In the genomic region with DNA sequence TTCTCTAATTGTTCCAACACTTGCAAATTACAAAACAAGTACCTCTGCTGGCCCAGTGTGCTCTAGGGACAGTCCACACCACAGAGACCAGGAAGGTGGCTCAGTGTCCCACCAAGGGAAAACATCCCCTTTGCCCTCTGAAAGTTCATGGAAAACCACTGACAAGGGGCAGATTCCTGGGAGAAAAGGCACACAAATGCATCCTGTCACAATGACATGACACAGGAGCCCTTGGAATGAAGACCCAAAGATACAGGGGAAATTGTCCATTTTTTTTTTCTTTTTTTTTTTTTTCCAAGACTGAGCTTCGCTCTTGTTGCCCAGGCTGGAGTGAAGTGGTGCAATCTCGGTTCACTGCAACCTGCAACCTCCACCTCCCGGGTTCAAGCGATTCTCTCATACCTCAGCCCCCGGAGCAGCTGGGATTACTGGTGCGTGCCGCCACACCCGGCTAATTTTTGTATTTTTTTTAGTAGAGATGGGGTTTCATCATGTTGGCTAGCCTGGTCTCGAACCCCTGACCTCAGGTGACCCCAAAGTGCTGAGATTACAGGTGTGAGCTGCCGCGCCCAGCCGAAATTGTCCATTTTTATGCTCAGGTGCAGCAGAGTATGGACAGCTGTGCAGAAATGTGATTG, we compare ENCODE assay signal across 1 cellular context.
TF ChIP-seq lines count a peak whose summit lies in the region.

No MANE protein-coding gene starts in this region.

TF ChIP-seq in GM23338, 12 proteins besides CTCF, POLR2A, EP300 and RAD21 (continued from another document):
- TF ChIP-seq, protein P1, sequence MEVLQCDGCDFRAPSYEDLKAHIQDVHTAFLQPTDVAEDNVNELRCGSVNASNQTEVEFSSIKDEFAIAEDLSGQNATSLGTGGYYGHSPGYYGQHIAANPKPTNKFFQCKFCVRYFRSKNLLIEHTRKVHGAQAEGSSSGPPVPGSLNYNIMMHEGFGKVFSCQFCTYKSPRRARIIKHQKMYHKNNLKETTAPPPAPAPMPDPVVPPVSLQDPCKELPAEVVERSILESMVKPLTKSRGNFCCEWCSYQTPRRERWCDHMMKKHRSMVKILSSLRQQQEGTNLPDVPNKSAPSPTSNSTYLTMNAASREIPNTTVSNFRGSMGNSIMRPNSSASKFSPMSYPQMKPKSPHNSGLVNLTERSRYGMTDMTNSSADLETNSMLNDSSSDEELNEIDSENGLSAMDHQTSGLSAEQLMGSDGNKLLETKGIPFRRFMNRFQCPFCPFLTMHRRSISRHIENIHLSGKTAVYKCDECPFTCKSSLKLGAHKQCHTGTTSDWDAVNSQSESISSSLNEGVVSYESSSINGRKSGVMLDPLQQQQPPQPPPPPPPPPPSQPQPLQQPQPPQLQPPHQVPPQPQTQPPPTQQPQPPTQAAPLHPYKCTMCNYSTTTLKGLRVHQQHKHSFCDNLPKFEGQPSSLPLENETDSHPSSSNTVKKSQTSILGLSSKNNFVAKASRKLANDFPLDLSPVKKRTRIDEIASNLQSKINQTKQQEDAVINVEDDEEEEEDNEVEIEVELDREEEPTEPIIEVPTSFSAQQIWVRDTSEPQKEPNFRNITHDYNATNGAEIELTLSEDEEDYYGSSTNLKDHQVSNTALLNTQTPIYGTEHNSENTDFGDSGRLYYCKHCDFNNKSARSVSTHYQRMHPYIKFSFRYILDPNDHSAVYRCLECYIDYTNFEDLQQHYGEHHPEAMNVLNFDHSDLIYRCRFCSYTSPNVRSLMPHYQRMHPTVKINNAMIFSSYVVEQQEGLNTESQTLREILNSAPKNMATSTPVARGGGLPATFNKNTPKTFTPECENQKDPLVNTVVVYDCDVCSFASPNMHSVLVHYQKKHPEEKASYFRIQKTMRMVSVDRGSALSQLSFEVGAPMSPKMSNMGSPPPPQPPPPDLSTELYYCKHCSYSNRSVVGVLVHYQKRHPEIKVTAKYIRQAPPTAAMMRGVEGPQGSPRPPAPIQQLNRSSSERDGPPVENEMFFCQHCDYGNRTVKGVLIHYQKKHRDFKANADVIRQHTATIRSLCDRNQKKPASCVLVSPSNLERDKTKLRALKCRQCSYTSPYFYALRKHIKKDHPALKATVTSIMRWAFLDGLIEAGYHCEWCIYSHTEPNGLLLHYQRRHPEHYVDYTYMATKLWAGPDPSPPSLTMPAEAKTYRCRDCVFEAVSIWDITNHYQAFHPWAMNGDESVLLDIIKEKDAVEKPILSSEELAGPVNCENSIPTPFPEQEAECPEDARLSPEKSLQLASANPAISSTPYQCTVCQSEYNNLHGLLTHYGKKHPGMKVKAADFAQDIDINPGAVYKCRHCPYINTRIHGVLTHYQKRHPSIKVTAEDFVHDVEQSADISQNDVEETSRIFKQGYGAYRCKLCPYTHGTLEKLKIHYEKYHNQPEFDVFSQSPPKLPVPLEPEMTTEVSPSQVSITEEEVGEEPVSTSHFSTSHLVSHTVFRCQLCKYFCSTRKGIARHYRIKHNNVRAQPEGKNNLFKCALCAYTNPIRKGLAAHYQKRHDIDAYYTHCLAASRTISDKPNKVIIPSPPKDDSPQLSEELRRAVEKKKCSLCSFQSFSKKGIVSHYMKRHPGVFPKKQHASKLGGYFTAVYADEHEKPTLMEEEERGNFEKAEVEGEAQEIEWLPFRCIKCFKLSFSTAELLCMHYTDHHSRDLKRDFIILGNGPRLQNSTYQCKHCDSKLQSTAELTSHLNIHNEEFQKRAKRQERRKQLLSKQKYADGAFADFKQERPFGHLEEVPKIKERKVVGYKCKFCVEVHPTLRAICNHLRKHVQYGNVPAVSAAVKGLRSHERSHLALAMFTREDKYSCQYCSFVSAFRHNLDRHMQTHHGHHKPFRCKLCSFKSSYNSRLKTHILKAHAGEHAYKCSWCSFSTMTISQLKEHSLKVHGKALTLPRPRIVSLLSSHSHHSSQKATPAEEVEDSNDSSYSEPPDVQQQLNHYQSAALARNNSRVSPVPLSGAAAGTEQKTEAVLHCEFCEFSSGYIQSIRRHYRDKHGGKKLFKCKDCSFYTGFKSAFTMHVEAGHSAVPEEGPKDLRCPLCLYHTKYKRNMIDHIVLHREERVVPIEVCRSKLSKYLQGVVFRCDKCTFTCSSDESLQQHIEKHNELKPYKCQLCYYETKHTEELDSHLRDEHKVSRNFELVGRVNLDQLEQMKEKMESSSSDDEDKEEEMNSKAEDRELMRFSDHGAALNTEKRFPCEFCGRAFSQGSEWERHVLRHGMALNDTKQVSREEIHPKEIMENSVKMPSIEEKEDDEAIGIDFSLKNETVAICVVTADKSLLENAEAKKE (CRISPR knock-in tag; IDR thresholded peaks at IDR 0.05): no peak
